22 cellular contexts compared by ENCODE assay signal in the genomic region with DNA sequence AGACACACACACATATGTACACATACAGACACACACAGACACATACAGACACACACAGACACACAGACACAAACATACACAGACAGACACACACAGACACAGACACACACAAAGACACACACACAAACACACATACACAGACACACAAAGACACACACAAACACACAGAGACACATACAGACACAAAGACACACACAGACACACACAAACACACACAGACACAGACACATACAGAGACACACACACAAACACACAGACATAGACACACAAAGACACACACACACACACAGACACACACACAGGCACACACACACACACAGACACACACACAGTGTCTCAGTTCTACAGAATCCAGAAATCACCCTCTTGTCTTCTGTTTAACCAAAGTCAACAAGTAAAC.
A peak's percentile ranks its signal among the peaks of the same experiment; 100 is the strongest.
DNase-seq lines count a peak whose midpoint lies in the region; ATAC-seq, FAIRE-seq and TF ChIP-seq lines count a peak whose summit lies in the region.
"Had no signal": no experiment of that assay in that cellular context is flagged by ENCODE, and none has a peak within 500 bp of the region (broad histone marks: within the 10 kb centered on the region; RNA-seq: fewer than 3 reads in every experiment).

No MANE protein-coding gene starts in this region.

- no peak overlapping the region for H3K18ac ChIP-seq in neuronal stem cell (ENCODE audit: low read length)

- H3K4ac ChIP-seq in neuronal stem cell (ENCODE audit: low read length), result no peak overlapping the region

- no peak overlapping the region for H2BK15ac ChIP-seq in neuronal stem cell (ENCODE audit: low read length)

- H4K91ac ChIP-seq in neuronal stem cell (ENCODE audit: low read depth, low read length, poor library complexity), result no peak overlapping the region

- no peak overlapping the region for H2AFZ ChIP-seq in astrocyte (ENCODE audit: low read depth, low read length)
- no peak overlapping the region for H2AFZ ChIP-seq in neuronal stem cell (ENCODE audit: low read length)

- TF ChIP-seq EP300 in A549 (IDR thresholded peaks at IDR 0.05), result no peak

- H3K4me3 ChIP-seq in A549, result no peak overlapping the region
- H3K4me3 ChIP-seq in astrocyte (ENCODE audit: insufficient read depth, low read depth, low read length), result no peak overlapping the region
- peak overlapping the region in 1 of 2 donors; percentile 38 for H3K4me3 ChIP-seq in neuronal stem cell (ENCODE audit: low read length in 2 of 2)
- H3K4me3 ChIP-seq: BLaER1 treated with 17β-estradiol and CSF1 and Interleukin-3, amounts not matched to agents 10 nM and 100 nM; GM12878 had no signal

- ATAC-seq in A549 (no peak), HG02840 (IDR thresholded peaks at IDR 0.05; ENCODE audit: low FRiP score, unreplicated experiment) (no peak)
- ATAC-seq: GM12878 had no signal

- H2BK12ac ChIP-seq in neuronal stem cell (ENCODE audit: low read length), result no peak overlapping the region

- no peak overlapping the region for H2BK120ac ChIP-seq in neuronal stem cell (ENCODE audit: low read depth, low read length)

- H3K79me1 ChIP-seq in neuronal stem cell (ENCODE audit: low read depth, low read length), result no peaks in the 10 kb centered on the region

- H3K9ac ChIP-seq in astrocyte (ENCODE audit: low read length) (no peak overlapping the region), neuronal stem cell (ENCODE audit: low read depth, low read length, poor library complexity) (peak overlapping the region; percentile 47)
- H3K9ac ChIP-seq: BLaER1 treated with 17β-estradiol and CSF1 and Interleukin-3, amounts not matched to agents 10 nM and 100 nM had no signal

- H2BK5ac ChIP-seq in neuronal stem cell (ENCODE audit: low read length), result no peak overlapping the region

- TF ChIP-seq POLR2A in A549 (IDR thresholded peaks at IDR 0.05; ENCODE audit: low read length) (no peak), GM12891 (IDR thresholded peaks at IDR 0.05; ENCODE audit: low read depth, low read length) (no peak)

- no peaks in the 10 kb centered on the region for H3K4me1 Mint-ChIP-seq in astrocyte (ENCODE audit: low read depth, unreplicated experiment)
- H3K4me1 Mint-ChIP-seq: B cell; CD14-positive monocyte; CD8-positive, alpha-beta memory T cell had no signal

- CTCF ChIA-PET in A549 (lab: Yijun Ruan, JAX), result no interaction called here

- H3K36me3 Mint-ChIP-seq in astrocyte (ENCODE audit: low read depth, unreplicated experiment), result no peaks in the 10 kb centered on the region
- H3K36me3 Mint-ChIP-seq: CD14-positive monocyte; CD8-positive, alpha-beta memory T cell had no signal

- no peak for TF ChIP-seq CTCF in A549 (IDR thresholded peaks at IDR 0.05)
- TF ChIP-seq CTCF in astrocyte (IDR thresholded peaks at IDR 0.05; ENCODE audit: insufficient read depth, low read depth, low read length), result no peak

- no peak overlapping the region for H4K8ac ChIP-seq in neuronal stem cell (ENCODE audit: low read depth, low read length)

- H3K27ac ChIP-seq in A549 (no peak overlapping the region), astrocyte (ENCODE audit: low read depth, low read length) (no peak overlapping the region), neuronal stem cell (replicated peaks; ENCODE audit: low read length) (no peak overlapping the region)
- H3K27ac ChIP-seq: BLaER1 treated with 17β-estradiol and CSF1 and Interleukin-3, amounts not matched to agents 10 nM and 100 nM had no signal

- POLR2A ChIA-PET in A549 (lab: Yijun Ruan, JAX), result no interaction called here

- no peaks in the 10 kb centered on the region for H4K20me1 ChIP-seq in astrocyte (ENCODE audit: insufficient read depth, low read length)
- H4K20me1 ChIP-seq: BLaER1 treated with 17β-estradiol and CSF1 and Interleukin-3, amounts not matched to agents 10 nM and 100 nM had no signal

- H3K9me3 Mint-ChIP-seq in astrocyte (ENCODE audit: unreplicated experiment), result peaks cover 12% of the 10 kb centered on the region

- H3K4me1 ChIP-seq in A549 (no peaks in the 10 kb centered on the region), astrocyte (ENCODE audit: insufficient read depth, low read length) (no peaks in the 10 kb centered on the region), neuronal stem cell (ENCODE audit: control insufficient read depth in 2 of 2, insufficient read depth in 1 of 2, low read depth in 1 of 2, low read length in 2 of 2) (peaks cover 2 to 3% of the 10 kb centered on the region in 2 donors)

- TF ChIP-seq RAD21 in A549 (conservative IDR thresholded peaks at IDR 0.05 in 1 of 2, IDR thresholded peaks at IDR 0.05 in 1 of 2), result no peak

- H3K36me3 ChIP-seq in astrocyte (ENCODE audit: insufficient read depth, low read length), result no peaks in the 10 kb centered on the region
- no peaks in the 10 kb centered on the region for H3K36me3 ChIP-seq in neuronal stem cell (replicated peaks in 1 of 2; ENCODE audit: control insufficient read depth in 2 of 2, insufficient read depth in 2 of 2, low read length in 2 of 2)
- H3K36me3 ChIP-seq: BLaER1 treated with 17β-estradiol and CSF1 and Interleukin-3, amounts not matched to agents 10 nM and 100 nM had no signal

- H3K27me3 Mint-ChIP-seq in astrocyte (ENCODE audit: low read depth, unreplicated experiment), result no peaks in the 10 kb centered on the region

- H2AK5ac ChIP-seq in neuronal stem cell (ENCODE audit: low read depth, low read length), result no peak overlapping the region

- no peak for DNase-seq in A549 (ENCODE audit: low read depth in 1 of 2, low spot score in 1 of 2)
- DNase-seq in GM12891 (ENCODE audit: insufficient read length, low spot score), result no peak
- no peak for DNase-seq in astrocyte (ENCODE audit: low read depth)
- DNase-seq in neuronal stem cell (ENCODE audit: low spot score), result no peak
- no peak for DNase-seq in NCI-H128 (lab: John Stamatoyannopoulos, UW; ENCODE audit: unreplicated experiment)
- no peak for DNase-seq in NCI-H1105 treated with DMSO at 0.1 percent for 48 hours (lab: John Stamatoyannopoulos, UW)
- DNase-seq: CD4-positive, alpha-beta T cell; CD8-positive, alpha-beta memory T cell; DMS 273 treated with DMSO at 0.1 percent for 48 hours; DMS79; EL; GDM1; GOT3; H7; HCEC 1CT had no signal

- no peak overlapping the region for H3K23ac ChIP-seq in neuronal stem cell (ENCODE audit: low read depth, low read length, poor library complexity)

- H3K27me3 ChIP-seq in astrocyte (ENCODE audit: insufficient read depth, low read length) (no peaks in the 10 kb centered on the region), neuronal stem cell (ENCODE audit: control insufficient read depth in 3 of 3, insufficient read depth in 3 of 3, low read depth in 1 of 3, low read length in 3 of 3) (peaks cover 0 to 4% (median 0%) of the 10 kb centered on the region in 3 experiments)

- H3K79me2 ChIP-seq in astrocyte (ENCODE audit: insufficient read depth, low read length), result no peaks in the 10 kb centered on the region

- H3K14ac ChIP-seq in neuronal stem cell (ENCODE audit: low read length), result no peak overlapping the region

- peak; percentile 84 for FAIRE-seq in A549 (lab: Jason Lieb, UNC)
- peak; percentile 45 for FAIRE-seq in GM12891 (lab: Jason Lieb, UNC)
- peak; percentile 78 for FAIRE-seq in astrocyte (lab: Jason Lieb, UNC)
- FAIRE-seq: D721Med, GM12878, GM18507 had no signal

- H3K4me2 ChIP-seq in A549 (no peak overlapping the region), astrocyte (ENCODE audit: low read length) (no peak overlapping the region), neuronal stem cell (ENCODE audit: insufficient read depth, low read length, poor library complexity, severe bottlenecking) (no peak overlapping the region)

- H3K27ac Mint-ChIP-seq in astrocyte (ENCODE audit: unreplicated experiment), result no peak overlapping the region
- H3K27ac Mint-ChIP-seq: B cell; CD14-positive monocyte; CD4-positive, alpha-beta T cell; CD8-positive, alpha-beta memory T cell had no signal

- no peak overlapping the region for H3K4me3 Mint-ChIP-seq in astrocyte (ENCODE audit: unreplicated experiment)
- H3K4me3 Mint-ChIP-seq: B cell; CD14-positive monocyte; CD4-positive, alpha-beta T cell; CD8-positive, alpha-beta memory T cell had no signal

- no peaks in the 10 kb centered on the region for H3K9me3 ChIP-seq in A549
- H3K9me3 ChIP-seq in astrocyte (ENCODE audit: insufficient read depth, low read depth, low read length), result no peaks in the 10 kb centered on the region
- H3K9me3 ChIP-seq in neuronal stem cell (replicated peaks in 1 of 2; ENCODE audit: control insufficient read depth in 2 of 2, insufficient read depth in 1 of 2, low read depth in 1 of 2, low read length in 2 of 2), result peaks cover 0 to 2% of the 10 kb centered on the region in 2 donors

TF ChIP-seq in A549, 52 proteins besides CTCF, POLR2A, EP300 and RAD21:
- TF ChIP-seq CHD2 (IDR thresholded peaks at IDR 0.05; ENCODE audit: low read length, partially characterized antibody), result no peak
- TF ChIP-seq CBX8 (IDR thresholded peaks at IDR 0.05), result no peak
- TF ChIP-seq NR3C1 (IDR thresholded peaks at IDR 0.05), result no peak
- no peak for TF ChIP-seq HOXB5 (CRISPR knock-in tag; IDR thresholded peaks at IDR 0.05)
- no peak for TF ChIP-seq JUN (IDR thresholded peaks at IDR 0.05)

TF ChIP-seq in GM12891, 5 proteins besides CTCF, POLR2A, EP300 and RAD21:
- TF ChIP-seq TAF1 (IDR thresholded peaks at IDR 0.05; ENCODE audit: low read depth, low read length) (no peak), PAX5 (IDR thresholded peaks at IDR 0.05; ENCODE audit: insufficient read depth, low read length, severe bottlenecking) (no peak), SPI1 (IDR thresholded peaks at IDR 0.05; ENCODE audit: low read depth, low read length) (no peak), POU2F2 (IDR thresholded peaks at IDR 0.05; ENCODE audit: low read depth, low read length) (no peak), POLR2AphosphoS5 (IDR thresholded peaks at IDR 0.05; ENCODE audit: low read depth, low read length) (no peak)
TF ChIP-seq in GM12891: peak in this region for 0.
